ENCODE assay signal across 9 cellular contexts in genomic region chr11:62850911-62851806, GRCh38. TPM values are rescaled to one million over a fixed set of nuclear protein-coding genes. Genes with fewer than 3 reads are reported as not detected.
DNase-seq lines count a peak whose midpoint lies in the region; ATAC-seq, FAIRE-seq and TF ChIP-seq lines count a peak whose summit lies in the region.
"Had no signal": no experiment of that assay in that cellular context is flagged by ENCODE, and none has a peak within 500 bp of the region (broad histone marks: within the 10 kb centered on the region; RNA-seq: fewer than 3 reads in every experiment).

No MANE protein-coding gene starts in this region.

- intact Hi-C loops in Panc1 (cut with micrococcal nuclease; ENCODE audit: unreplicated experiment) = no loop called here

- H3K36me3 ChIP-seq in CD4-positive, CD25-positive, alpha-beta regulatory T cell (ENCODE audit: control insufficient read depth, insufficient read depth, low read length) = peaks cover 35% of the 10 kb centered on the region
- H3K36me3 ChIP-seq in Panc1 (ENCODE audit: control insufficient read depth, insufficient read depth, low read length) = peaks cover 31% of the 10 kb centered on the region
- peaks cover 13 to 17% of the 10 kb centered on the region in 2 donors for H3K36me3 ChIP-seq in small intestine (ENCODE audit: control insufficient read depth in 2 of 2, insufficient read depth in 2 of 2, low read length in 2 of 2)

- TF ChIP-seq POLR2A in GM18526 (IDR thresholded peaks at IDR 0.05; ENCODE audit: extremely low read depth, insufficient read length) = peak; percentile 44

- peaks cover 18 to 55% (median 35%) of the 10 kb centered on the region in 4 donors for H3K4me1 Mint-ChIP-seq in CD4-positive, CD25-positive, alpha-beta regulatory T cell

- peak overlapping the region; percentile 21 for H3K4me3 ChIP-seq in CD4-positive, CD25-positive, alpha-beta regulatory T cell (ENCODE audit: low read depth, low read length)
- no peak overlapping the region for H3K4me3 ChIP-seq in Panc1 (ENCODE audit: low read depth in 2 of 2, low read length in 2 of 2)
- no peak overlapping the region for H3K4me3 ChIP-seq in fibroblast of mammary gland (ENCODE audit: control insufficient read depth, low read depth, low read length)
- H3K4me3 ChIP-seq in small intestine (ENCODE audit: low read depth in 1 of 2, low read length in 2 of 2) = no peak overlapping the region
- H3K4me3 ChIP-seq: adrenal gland had no signal

- ATAC-seq in CD4-positive, CD25-positive, alpha-beta regulatory T cell (ENCODE audit: low read depth in 2 of 2) = no peak
- ATAC-seq in Panc1 (peak; percentile 27), HG03457 (IDR thresholded peaks at IDR 0.05; ENCODE audit: unreplicated experiment) (no peak), HG03175 (IDR thresholded peaks at IDR 0.05; ENCODE audit: unreplicated experiment) (no peak), GM18870 (IDR thresholded peaks at IDR 0.05; ENCODE audit: unreplicated experiment) (no peak)

- TF ChIP-seq CTCF in Panc1 (IDR thresholded peaks at IDR 0.05) (no peak), fibroblast of mammary gland (conservative IDR thresholded peaks at IDR 0.05; ENCODE audit: control insufficient read depth, insufficient read depth, low read depth, low read length) (no peak)

- 57 to 59% (median 58%) methylated on average over 14 to 15 of the region's 15 CpGs for WGBS in small intestine, 3 donors

- BruUV-seq in Panc1 (replicated peaks; lab: Mats Ljungman, UMichigan) = no TSS peak

- CTCF ChIA-PET in Panc1 (lab: Charles Lee) = interaction anchor here (0.7 kb wide), 3 partner anchors 12 to 30 kb away, joined by 4 to 6 read pairs (median 4); partner anchors contain the start of gene SLC3A2

- peak overlapping the region; percentile 75 to 91 (median 79) for H3K27ac Mint-ChIP-seq in CD4-positive, CD25-positive, alpha-beta regulatory T cell

- H3K4me3 Mint-ChIP-seq in CD4-positive, CD25-positive, alpha-beta regulatory T cell = peak overlapping the region; percentile 11 to 96 (median 42)

- H3K9me3 ChIP-seq in CD4-positive, CD25-positive, alpha-beta regulatory T cell (ENCODE audit: control insufficient read depth in 2 of 2, low read length in 2 of 2) = no peaks in the 10 kb centered on the region
- H3K9me3 ChIP-seq in Panc1 (ENCODE audit: control insufficient read depth, insufficient read depth, low read depth, low read length) (no peaks in the 10 kb centered on the region), small intestine (ENCODE audit: control insufficient read depth, low read depth) (no peaks in the 10 kb centered on the region)
- H3K9me3 ChIP-seq: adrenal gland had no signal

- in situ Hi-C loops in Panc1 (cut with HindIII; ENCODE audit: low pct_unique_long_range_greater_than_20kb, low sequenced_read_pairs) = no loop called here

- H3K27me3 Mint-ChIP-seq in CD4-positive, CD25-positive, alpha-beta regulatory T cell = no peaks in the 10 kb centered on the region

- no peaks in the 10 kb centered on the region for H3K9me3 Mint-ChIP-seq in CD4-positive, CD25-positive, alpha-beta regulatory T cell

- H3K4me1 ChIP-seq in CD4-positive, CD25-positive, alpha-beta regulatory T cell (ENCODE audit: control insufficient read depth, insufficient read depth, low read length, poor library complexity, severe bottlenecking) = peaks cover 33% of the 10 kb centered on the region
- H3K4me1 ChIP-seq in Panc1 (ENCODE audit: control insufficient read depth, insufficient read depth, low read length) = peaks cover 27% of the 10 kb centered on the region
- H3K4me1 ChIP-seq in small intestine (ENCODE audit: control insufficient read depth in 2 of 2, insufficient read depth in 1 of 2, low read depth in 1 of 2, low read length in 1 of 2) = peaks cover 4 to 6% of the 10 kb centered on the region in 2 donors

- H3K27ac ChIP-seq in CD4-positive, CD25-positive, alpha-beta regulatory T cell (ENCODE audit: insufficient read depth, low read length, poor library complexity, severe bottlenecking) = peak overlapping the region; percentile 47
- H3K27ac ChIP-seq in Panc1 (ENCODE audit: low read length) (peak overlapping the region; percentile 37; the same call in 1 of the 2 replicates), small intestine (ENCODE audit: low read depth in 1 of 2, low read length in 1 of 2) (peak overlapping the region in 1 of 2 donors; percentile 9)
- H3K27ac ChIP-seq: adrenal gland had no signal

- H3K36me3 Mint-ChIP-seq in CD4-positive, CD25-positive, alpha-beta regulatory T cell = peaks cover 35% of the 10 kb centered on the region

- POLR2A ChIA-PET in Panc1 (lab: Charles Lee) = interaction anchor here (0.6 to 3.5 kb wide), 6 partner anchors 10 to 883 kb away, joined by 3 to 19 read pairs (median 4); partner anchors contain the start of gene ZBTB3

- no peak for FAIRE-seq in small intestine (lab: Jason Lieb, UNC)

- peak in 1 of 3 donors; percentile 34 for DNase-seq in CD4-positive, CD25-positive, alpha-beta regulatory T cell
- DNase-seq in Panc1 (ENCODE audit: low read depth, low spot score) (no peak), fibroblast of mammary gland (ENCODE audit: low read depth) (peak; percentile 30), small intestine (no peak)
- DNase-seq: adrenal gland had no signal

- H3K27me3 ChIP-seq in CD4-positive, CD25-positive, alpha-beta regulatory T cell (ENCODE audit: control insufficient read depth, insufficient read depth, low read length) = no peaks in the 10 kb centered on the region
- H3K27me3 ChIP-seq in Panc1 (ENCODE audit: control insufficient read depth, insufficient read depth, low read length) (no peaks in the 10 kb centered on the region), small intestine (ENCODE audit: control insufficient read depth in 2 of 2, insufficient read depth in 2 of 2, low read length in 2 of 2) (no peaks in the 10 kb centered on the region)
- H3K27me3 ChIP-seq: adrenal gland had no signal

RNA-seq across cellular contexts. Expression of gene WDR74, which starts 11.8 kb away (rescaled TPM):
- total RNA-seq in CD4-positive, CD25-positive, alpha-beta regulatory T cell = 201 TPM
- 10 to 100 TPM; 41.6 to 61.1 (median 49.0) TPM for polyA plus RNA-seq in CD4-positive, CD25-positive, alpha-beta regulatory T cell
- 62.9 TPM for total RNA-seq in Panc1 (2021; ENCODE audit: unreplicated experiment)
- 70.2 TPM for polyA plus RNA-seq in Panc1 (2012; ENCODE audit: insufficient read length)
- 10 to 100 TPM; 30.3 to 47.5 (median 34.0) TPM for polyA plus RNA-seq in small intestine

RNA-seq across cellular contexts. Expression of gene TEX54, which starts 18.5 kb away (rescaled TPM):
- not detected for total RNA-seq in CD4-positive, CD25-positive, alpha-beta regulatory T cell
- polyA plus RNA-seq in CD4-positive, CD25-positive, alpha-beta regulatory T cell = 1 to 10 TPM in 2 of 4 donors, under 1 TPM in 1, not detected in 1; 0.76 to 2.2 (median 2.1) TPM
- total RNA-seq in Panc1 (2021; ENCODE audit: unreplicated experiment) = not detected
- polyA plus RNA-seq in Panc1 (2012; ENCODE audit: insufficient read length) = not detected
- polyA plus RNA-seq in small intestine = not detected
- total RNA-seq: adrenal gland had no signal

RNA-seq across cellular contexts. Expression of gene STX5, which starts 19.3 kb away (rescaled TPM):
- 128 TPM for total RNA-seq in CD4-positive, CD25-positive, alpha-beta regulatory T cell
- 10 to 100 TPM; 28.2 to 39.8 (median 35.4) TPM for polyA plus RNA-seq in CD4-positive, CD25-positive, alpha-beta regulatory T cell
- total RNA-seq in Panc1 (2021; ENCODE audit: unreplicated experiment) = 31.4 TPM
- 41.2 TPM for polyA plus RNA-seq in Panc1 (2012; ENCODE audit: insufficient read length)
- polyA plus RNA-seq in small intestine = 10 to 100 TPM; 22.6 to 38.6 (median 24.8) TPM

RNA-seq across cellular contexts. Expression of gene SLC3A2, which starts 29.5 kb away (rescaled TPM):
- 277 TPM for total RNA-seq in CD4-positive, CD25-positive, alpha-beta regulatory T cell
- 100 to 1,000 TPM; 158 to 172 (median 168) TPM for polyA plus RNA-seq in CD4-positive, CD25-positive, alpha-beta regulatory T cell
- total RNA-seq in Panc1 (2021; ENCODE audit: unreplicated experiment) = 184 TPM
- polyA plus RNA-seq in Panc1 (2012; ENCODE audit: insufficient read length) = 426 TPM
- 100 to 1,000 TPM; 124 to 200 (median 176) TPM for polyA plus RNA-seq in small intestine

RNA-seq across cellular contexts. Expression of gene NXF1, which starts 45.9 kb away (rescaled TPM):
- total RNA-seq in CD4-positive, CD25-positive, alpha-beta regulatory T cell = 309 TPM
- 10 to 100 TPM; 47.3 to 70.9 (median 64.2) TPM for polyA plus RNA-seq in CD4-positive, CD25-positive, alpha-beta regulatory T cell
- total RNA-seq in Panc1 (2021; ENCODE audit: unreplicated experiment) = 56.7 TPM
- polyA plus RNA-seq in Panc1 (2012; ENCODE audit: insufficient read length) = 44.9 TPM
- 100 to 1,000 TPM in 2 of 3 donors, 10 to 100 TPM in 1; 48.2 to 188 (median 131) TPM for polyA plus RNA-seq in small intestine
